ENCODE assay signal across 25 cellular contexts in genomic region chrX:129433945-129434344, GRCh38.
DNase-seq lines count a peak whose midpoint lies in the region; ATAC-seq, FAIRE-seq and TF ChIP-seq lines count a peak whose summit lies in the region.
"Had no signal": no experiment of that assay in that cellular context is flagged by ENCODE, and none has a peak within 500 bp of the region (broad histone marks: within the 10 kb centered on the region; RNA-seq: fewer than 3 reads in every experiment).

No MANE protein-coding gene starts in this region.

- H3K4me1 ChIP-seq in HepG2 (ENCODE audit: insufficient read depth, low read length) (peaks cover 30% of the 10 kb centered on the region), right lobe of liver (no peaks in the 10 kb centered on the region), astrocyte (ENCODE audit: insufficient read depth, low read length) (no peaks in the 10 kb centered on the region), small intestine (ENCODE audit: control insufficient read depth in 2 of 2, insufficient read depth in 1 of 2, low read depth in 1 of 2, low read length in 1 of 2) (no peaks in the 10 kb centered on the region), adrenal gland (replicated peaks in 1 of 2) (no peaks in the 10 kb centered on the region), ascending aorta (no peaks in the 10 kb centered on the region)
- H3K4me1 ChIP-seq: A549; BLaER1 treated with 17β-estradiol and CSF1 and Interleukin-3, amounts not matched to agents 10 nM and 100 nM; Caco-2 had no signal

- POLR2A ChIA-PET in HepG2 (lab: Yijun Ruan, JAX), result no interaction called here

- H3K9me3 Mint-ChIP-seq in astrocyte (ENCODE audit: unreplicated experiment), result no peaks in the 10 kb centered on the region
- H3K9me3 Mint-ChIP-seq: CD4-positive, alpha-beta T cell; CD8-positive, alpha-beta T cell had no signal

- H3K9ac ChIP-seq in HepG2 (ENCODE audit: insufficient read depth, low read depth, low read length) (no peak overlapping the region), astrocyte (ENCODE audit: low read length) (no peak overlapping the region)
- H3K9ac ChIP-seq: BLaER1 treated with 17β-estradiol and CSF1 and Interleukin-3, amounts not matched to agents 10 nM and 100 nM had no signal

- CTCF ChIA-PET in HepG2 (lab: Yijun Ruan, JAX; ENCODE audit: low intra/inter-chr PET ratio, low total read pairs), result no interaction called here

- TF ChIP-seq CTCF in HepG2 (CRISPR knock-in tag; IDR thresholded peaks at IDR 0.05) (no peak), right lobe of liver (IDR thresholded peaks at IDR 0.05) (no peak), D721Med (IDR thresholded peaks at IDR 0.05; ENCODE audit: insufficient read depth, missing control alignments) (no peak), astrocyte (IDR thresholded peaks at IDR 0.05; ENCODE audit: insufficient read depth, low read depth, low read length) (no peak), adrenal gland (IDR thresholded peaks at IDR 0.05) (no peak), ascending aorta (IDR thresholded peaks at IDR 0.05) (no peak)

- H3K79me2 ChIP-seq in HepG2 (ENCODE audit: insufficient read depth, low read length) (no peaks in the 10 kb centered on the region), astrocyte (ENCODE audit: insufficient read depth, low read length) (no peaks in the 10 kb centered on the region)

- no peak overlapping the region for H3K4me2 ChIP-seq in HepG2 (ENCODE audit: low read depth, low read length)
- no peak overlapping the region for H3K4me2 ChIP-seq in astrocyte (ENCODE audit: low read length)
- H3K4me2 ChIP-seq: A549; BLaER1 treated with 17β-estradiol and CSF1 and Interleukin-3, amounts not matched to agents 10 nM and 100 nM had no signal

- TF ChIP-seq POLR2A in HepG2 (IDR thresholded peaks at IDR 0.05; ENCODE audit: insufficient read depth in 1 of 2, low read depth in 2 of 2, low read length in 2 of 2) (no peak), right lobe of liver (IDR thresholded peaks at IDR 0.05) (no peak), adrenal gland (IDR thresholded peaks at IDR 0.05) (no peak)

- TF ChIP-seq EP300 in HepG2 (IDR thresholded peaks at IDR 0.05; ENCODE audit: low read depth in 2 of 2, low read length in 2 of 2) (no peak), HepG2 (CRISPR knock-in tag; IDR thresholded peaks at IDR 0.05; ENCODE audit: borderline replicate concordance) (no peak)

- no peaks in the 10 kb centered on the region for H3K9me3 ChIP-seq in HepG2 (ENCODE audit: low read length)
- H3K9me3 ChIP-seq in right lobe of liver, result no peaks in the 10 kb centered on the region
- H3K9me3 ChIP-seq in astrocyte (ENCODE audit: insufficient read depth, low read depth, low read length), result no peaks in the 10 kb centered on the region
- H3K9me3 ChIP-seq in small intestine (ENCODE audit: control insufficient read depth, low read depth), result no peaks in the 10 kb centered on the region
- no peaks in the 10 kb centered on the region for H3K9me3 ChIP-seq in adrenal gland (replicated peaks in 1 of 3)
- peaks cover 0 to 4% of the 10 kb centered on the region in 2 donors for H3K9me3 ChIP-seq in ascending aorta
- H3K9me3 ChIP-seq: A549; BLaER1 treated with 17β-estradiol and CSF1 and Interleukin-3, amounts not matched to agents 10 nM and 100 nM; Caco-2 had no signal

- intact Hi-C loops in HepG2 (cut with micrococcal nuclease; ENCODE audit: unreplicated experiment) (no loop called here), right lobe of liver (cut with DNase I) (no loop called here), adrenal gland (cut with DNase I) (no loop called here), ascending aorta (cut with DNase I) (no loop called here)

- TF ChIP-seq RAD21 in HepG2 (CRISPR knock-in tag; IDR thresholded peaks at IDR 0.05), result no peak

- BruUV-seq in HepG2 (replicated peaks; lab: Mats Ljungman, UMichigan), result no TSS peak

- no peak overlapping the region for H2AFZ ChIP-seq in HepG2 (ENCODE audit: low read length)
- no peak overlapping the region for H2AFZ ChIP-seq in astrocyte (ENCODE audit: low read depth, low read length)

- DNase-seq in HepG2 (ENCODE audit: low spot score) (no peak), right lobe of liver (no peak), D721Med (ENCODE audit: insufficient read length, low spot score) (no peak), astrocyte (ENCODE audit: low read depth) (no peak), small intestine (peak; percentile 65), adrenal gland (no peak), ascending aorta (ENCODE audit: low spot score in 2 of 2) (no peak)
- DNase-seq: AML-193; Caco-2; Calu3; CD4-positive, alpha-beta T cell; CD8-positive, alpha-beta T cell; DMS 273 treated with DMSO at 0.1 percent for 48 hours; DMS153; DMS79; DND-41; EL; GDM1 had no signal

- 85% methylated on average over 3 of the region's 3 CpGs for WGBS in HepG2 (ENCODE audit: low lambda C conversion rate)
- 49% methylated on average over 3 of the region's 3 CpGs for WGBS in right lobe of liver (ENCODE audit: insufficient coverage, low coverage, low lambda C conversion rate, missing lambda C conversion rate)
- 30 to 68% (median 37%) methylated on average over 3 of the region's 3 CpGs for WGBS in small intestine, 3 donors
- 55 to 83% (median 73%) methylated on average over 3 of the region's 3 CpGs for WGBS in adrenal gland, 4 donors

- no peaks in the 10 kb centered on the region for H3K27me3 Mint-ChIP-seq in astrocyte (ENCODE audit: low read depth, unreplicated experiment)
- H3K27me3 Mint-ChIP-seq: B cell; CD4-positive, alpha-beta T cell had no signal

- ATAC-seq in HepG2 (peak; percentile 44), right lobe of liver (no peak), HG03521 (IDR thresholded peaks at IDR 0.05; ENCODE audit: unreplicated experiment) (no peak)
- ATAC-seq: A549; CD8-positive, alpha-beta T cell; GM12878 had no signal

- H3K4me3 ChIP-seq in HepG2 (replicated peaks in 1 of 3; ENCODE audit: insufficient read depth in 1 of 3, low read depth in 2 of 3, low read length in 3 of 3), result no peak overlapping the region
- H3K4me3 ChIP-seq in right lobe of liver, result no peak overlapping the region
- H3K4me3 ChIP-seq in astrocyte (ENCODE audit: insufficient read depth, low read depth, low read length), result no peak overlapping the region
- H3K4me3 ChIP-seq in small intestine (ENCODE audit: low read depth in 1 of 2, low read length in 2 of 2), result no peak overlapping the region
- no peak overlapping the region for H3K4me3 ChIP-seq in adrenal gland
- H3K4me3 ChIP-seq in ascending aorta, result no peak overlapping the region
- H3K4me3 ChIP-seq: A549; BLaER1 treated with 17β-estradiol and CSF1 and Interleukin-3, amounts not matched to agents 10 nM and 100 nM; GM12878 had no signal

- H3K36me3 Mint-ChIP-seq in astrocyte (ENCODE audit: low read depth, unreplicated experiment), result peaks cover 5% of the 10 kb centered on the region
- H3K36me3 Mint-ChIP-seq: CD8-positive, alpha-beta T cell had no signal

- FAIRE-seq in HepG2 (lab: Jason Lieb, UNC) (peak; percentile 32), D721Med (lab: Jason Lieb, UNC) (peak; percentile 68), astrocyte (lab: Jason Lieb, UNC) (peak; percentile 87), small intestine (lab: Jason Lieb, UNC) (no peak)
- FAIRE-seq: GM12878, GM12892, GM18507 had no signal

- no peaks in the 10 kb centered on the region for H3K27me3 ChIP-seq in HepG2 (ENCODE audit: control insufficient read depth in 1 of 2, insufficient read depth in 2 of 2, low read length in 2 of 2)
- H3K27me3 ChIP-seq in right lobe of liver, result no peaks in the 10 kb centered on the region
- H3K27me3 ChIP-seq in astrocyte (ENCODE audit: insufficient read depth, low read length), result no peaks in the 10 kb centered on the region
- H3K27me3 ChIP-seq in small intestine (ENCODE audit: control insufficient read depth in 2 of 2, insufficient read depth in 2 of 2, low read length in 2 of 2), result no peaks in the 10 kb centered on the region
- H3K27me3 ChIP-seq in adrenal gland, result no peaks in the 10 kb centered on the region
- H3K27me3 ChIP-seq in ascending aorta, result no peaks in the 10 kb centered on the region

- H3K27ac Mint-ChIP-seq in astrocyte (ENCODE audit: unreplicated experiment), result no peak overlapping the region
- H3K27ac Mint-ChIP-seq: B cell; CD4-positive, alpha-beta T cell; CD8-positive, alpha-beta T cell had no signal

- H3K27ac ChIP-seq in HepG2 (ENCODE audit: extremely low read length, insufficient read depth, low read length) (no peak overlapping the region), right lobe of liver (no peak overlapping the region), astrocyte (ENCODE audit: low read depth, low read length) (no peak overlapping the region), small intestine (ENCODE audit: low read depth in 1 of 2, low read length in 1 of 2) (no peak overlapping the region), adrenal gland (no peak overlapping the region), ascending aorta (no peak overlapping the region)
- H3K27ac ChIP-seq: A549; BLaER1 treated with 17β-estradiol and CSF1 and Interleukin-3, amounts not matched to agents 10 nM and 100 nM had no signal

- in situ Hi-C loops in HepG2 (cut with HindIII; ENCODE audit: extremely low pct_ligation_motif_present, low pct_unique_long_range_greater_than_20kb), result no loop called here

- H3K4me1 Mint-ChIP-seq in astrocyte (ENCODE audit: low read depth, unreplicated experiment), result peaks cover 7% of the 10 kb centered on the region
- H3K4me1 Mint-ChIP-seq: B cell had no signal

- peaks cover 0 to 4% of the 10 kb centered on the region in 2 experiments; a peak in 1 of 5 replicates for H3K36me3 ChIP-seq in HepG2 (replicated peaks in 1 of 2; ENCODE audit: control insufficient read depth in 1 of 2, insufficient read depth in 2 of 2, low read length in 2 of 2)
- no peaks in the 10 kb centered on the region for H3K36me3 ChIP-seq in right lobe of liver
- H3K36me3 ChIP-seq in astrocyte (ENCODE audit: insufficient read depth, low read length), result no peaks in the 10 kb centered on the region
- no peaks in the 10 kb centered on the region for H3K36me3 ChIP-seq in small intestine (ENCODE audit: control insufficient read depth in 2 of 2, insufficient read depth in 2 of 2, low read length in 2 of 2)
- H3K36me3 ChIP-seq in adrenal gland (replicated peaks in 1 of 2), result no peaks in the 10 kb centered on the region
- H3K36me3 ChIP-seq in ascending aorta, result peaks cover 0 to 1% of the 10 kb centered on the region in 2 donors
- H3K36me3 ChIP-seq: BLaER1 treated with 17β-estradiol and CSF1 and Interleukin-3, amounts not matched to agents 10 nM and 100 nM had no signal

- no peak overlapping the region for H3K4me3 Mint-ChIP-seq in astrocyte (ENCODE audit: unreplicated experiment)
- H3K4me3 Mint-ChIP-seq: B cell; CD4-positive, alpha-beta T cell; CD8-positive, alpha-beta T cell had no signal

- H4K20me1 ChIP-seq in HepG2 (ENCODE audit: insufficient read depth, low read length) (peaks cover 4% of the 10 kb centered on the region; the same call in 1 of the 2 replicates), astrocyte (ENCODE audit: insufficient read depth, low read length) (no peaks in the 10 kb centered on the region)
- H4K20me1 ChIP-seq: BLaER1 treated with 17β-estradiol and CSF1 and Interleukin-3, amounts not matched to agents 10 nM and 100 nM had no signal

TF ChIP-seq in HepG2, 621 proteins besides CTCF, POLR2A, EP300 and RAD21:
- no peak for TF ChIP-seq ZBTB7A (CRISPR knock-in tag; IDR thresholded peaks at IDR 0.05)
- TF ChIP-seq GPN1 (CRISPR knock-in tag; IDR thresholded peaks at IDR 0.05; ENCODE audit: borderline replicate concordance), result no peak
- TF ChIP-seq EZH2 (conservative IDR thresholded peaks at IDR 0.05; ENCODE audit: low read depth, low read length), result no peak
- peak; percentile 41 for TF ChIP-seq RBM22 (optimal IDR thresholded peaks at IDR 0.05; ENCODE audit: low read length)
